Comparison of ENCODE assay signal across 1 cellular context in the genomic region with DNA sequence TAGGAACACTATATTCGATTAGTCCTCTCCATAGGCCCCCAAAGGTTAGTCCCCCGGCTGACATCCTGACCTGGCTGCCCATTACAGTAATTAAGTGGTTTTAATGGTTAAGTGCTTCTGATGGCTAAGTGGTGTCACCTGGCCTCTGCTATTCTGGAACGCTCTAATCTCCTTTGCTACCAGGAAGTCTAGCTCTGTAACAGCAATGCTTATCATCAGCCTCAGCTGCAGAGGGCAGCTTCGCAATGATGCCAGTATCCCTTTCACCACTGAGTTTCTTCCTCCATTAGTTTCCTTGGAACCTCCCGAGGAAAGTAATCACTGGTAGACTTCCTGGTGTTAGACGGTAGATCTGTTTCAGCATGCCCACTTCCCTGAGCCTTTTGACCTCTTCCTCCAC.
TF ChIP-seq lines count a peak whose summit lies in the region.

No MANE protein-coding gene starts in this region.

TF ChIP-seq in SK-N-SH, 30 proteins besides CTCF, POLR2A, EP300 and RAD21 (continued from another document):
- TF ChIP-seq, protein P1, sequence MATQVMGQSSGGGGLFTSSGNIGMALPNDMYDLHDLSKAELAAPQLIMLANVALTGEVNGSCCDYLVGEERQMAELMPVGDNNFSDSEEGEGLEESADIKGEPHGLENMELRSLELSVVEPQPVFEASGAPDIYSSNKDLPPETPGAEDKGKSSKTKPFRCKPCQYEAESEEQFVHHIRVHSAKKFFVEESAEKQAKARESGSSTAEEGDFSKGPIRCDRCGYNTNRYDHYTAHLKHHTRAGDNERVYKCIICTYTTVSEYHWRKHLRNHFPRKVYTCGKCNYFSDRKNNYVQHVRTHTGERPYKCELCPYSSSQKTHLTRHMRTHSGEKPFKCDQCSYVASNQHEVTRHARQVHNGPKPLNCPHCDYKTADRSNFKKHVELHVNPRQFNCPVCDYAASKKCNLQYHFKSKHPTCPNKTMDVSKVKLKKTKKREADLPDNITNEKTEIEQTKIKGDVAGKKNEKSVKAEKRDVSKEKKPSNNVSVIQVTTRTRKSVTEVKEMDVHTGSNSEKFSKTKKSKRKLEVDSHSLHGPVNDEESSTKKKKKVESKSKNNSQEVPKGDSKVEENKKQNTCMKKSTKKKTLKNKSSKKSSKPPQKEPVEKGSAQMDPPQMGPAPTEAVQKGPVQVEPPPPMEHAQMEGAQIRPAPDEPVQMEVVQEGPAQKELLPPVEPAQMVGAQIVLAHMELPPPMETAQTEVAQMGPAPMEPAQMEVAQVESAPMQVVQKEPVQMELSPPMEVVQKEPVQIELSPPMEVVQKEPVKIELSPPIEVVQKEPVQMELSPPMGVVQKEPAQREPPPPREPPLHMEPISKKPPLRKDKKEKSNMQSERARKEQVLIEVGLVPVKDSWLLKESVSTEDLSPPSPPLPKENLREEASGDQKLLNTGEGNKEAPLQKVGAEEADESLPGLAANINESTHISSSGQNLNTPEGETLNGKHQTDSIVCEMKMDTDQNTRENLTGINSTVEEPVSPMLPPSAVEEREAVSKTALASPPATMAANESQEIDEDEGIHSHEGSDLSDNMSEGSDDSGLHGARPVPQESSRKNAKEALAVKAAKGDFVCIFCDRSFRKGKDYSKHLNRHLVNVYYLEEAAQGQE (IDR thresholded peaks at IDR 0.05; ENCODE audit: low read depth, low read length), result no peak
